ENCODE assay signal across 1 cellular context in genomic region chr6:157976345-157977175, GRCh38.
TF ChIP-seq lines count a peak whose summit lies in the region.

No MANE protein-coding gene starts in this region.

TF ChIP-seq in HepG2, 621 proteins besides CTCF, POLR2A, EP300 and RAD21 (continued from another document and continues in another):
- TF ChIP-seq ZFP91 (CRISPR knock-in tag; IDR thresholded peaks at IDR 0.05; ENCODE audit: borderline replicate concordance) (no peak; the same call in 1 of the 2 replicates), PAWR (CRISPR knock-in tag; IDR thresholded peaks at IDR 0.05; ENCODE audit: borderline replicate concordance) (no peak), UBTF (CRISPR knock-in tag; IDR thresholded peaks at IDR 0.05) (peak; percentile 77), KDM2A (CRISPR knock-in tag; IDR thresholded peaks at IDR 0.05; ENCODE audit: borderline replicate concordance, low read depth) (no peak; the same call in 1 of the 2 replicates), SMAD1 (CRISPR knock-in tag; IDR thresholded peaks at IDR 0.05; ENCODE audit: borderline replicate concordance, low read depth) (peak; percentile 67; the same call in 1 of the 2 replicates), GPN1 (CRISPR knock-in tag; IDR thresholded peaks at IDR 0.05; ENCODE audit: borderline replicate concordance) (no peak), HNF1A (IDR thresholded peaks at IDR 0.05; ENCODE audit: low read depth) (no peak), HNF1A (CRISPR knock-in tag; IDR thresholded peaks at IDR 0.05; ENCODE audit: borderline replicate concordance) (0 out of 2 replicates have a peak, but pooled peaks have one; percentile 41), ZNF703 (CRISPR knock-in tag; IDR thresholded peaks at IDR 0.05; ENCODE audit: borderline replicate concordance) (no peak), NFE2L1 (CRISPR knock-in tag; IDR thresholded peaks at IDR 0.05; ENCODE audit: borderline replicate concordance) (peak; percentile 23; the same call in 1 of the 2 replicates), NFKB2 (CRISPR knock-in tag; IDR thresholded peaks at IDR 0.05; ENCODE audit: borderline replicate concordance) (peak; percentile 30; the same call in 1 of the 2 replicates), IKZF5 (CRISPR knock-in tag; IDR thresholded peaks at IDR 0.05) (0 out of 2 replicates have a peak, but pooled peaks have one; percentile 13), NR1H2 (CRISPR knock-in tag; IDR thresholded peaks at IDR 0.05; ENCODE audit: borderline replicate concordance, low read depth) (no peak), ZNF775 (CRISPR knock-in tag; IDR thresholded peaks at IDR 0.05; ENCODE audit: borderline replicate concordance) (no peak), JUNB (CRISPR knock-in tag; IDR thresholded peaks at IDR 0.05; ENCODE audit: borderline replicate concordance) (no peak), ZNF746 (CRISPR knock-in tag; IDR thresholded peaks at IDR 0.05) (no peak), ELF1 (CRISPR knock-in tag; IDR thresholded peaks at IDR 0.05) (no peak), KLF6 (CRISPR knock-in tag; IDR thresholded peaks at IDR 0.05) (no peak), CAMTA2 (CRISPR knock-in tag; IDR thresholded peaks at IDR 0.05; ENCODE audit: borderline replicate concordance) (no peak), ZNF264 (CRISPR knock-in tag; IDR thresholded peaks at IDR 0.05) (no peak), MAX (IDR thresholded peaks at IDR 0.05) (no peak), MXD4 (CRISPR knock-in tag; IDR thresholded peaks at IDR 0.05) (no peak), AFF4 (CRISPR knock-in tag; IDR thresholded peaks at IDR 0.05) (no peak), MTA3 (CRISPR knock-in tag; IDR thresholded peaks at IDR 0.05) (no peak), ZNF225 (CRISPR knock-in tag; IDR thresholded peaks at IDR 0.05) (0 out of 2 replicates have a peak, but pooled peaks have one; percentile 56), POLR2G (IDR thresholded peaks at IDR 0.05; ENCODE audit: low read depth, low read length) (no peak), MEF2D (CRISPR knock-in tag; IDR thresholded peaks at IDR 0.05) (no peak), E2F2 (CRISPR knock-in tag; IDR thresholded peaks at IDR 0.05; ENCODE audit: borderline replicate concordance) (no peak), KDM6A (CRISPR knock-in tag; IDR thresholded peaks at IDR 0.05; ENCODE audit: low read depth) (no peak), HDAC1 (CRISPR knock-in tag; IDR thresholded peaks at IDR 0.05) (peak; percentile 28; the same call in 1 of the 2 replicates), ZNF619 (CRISPR knock-in tag; IDR thresholded peaks at IDR 0.05) (no peak), ELF4 (CRISPR knock-in tag; IDR thresholded peaks at IDR 0.05; ENCODE audit: borderline replicate concordance) (no peak), ZNF550 (CRISPR knock-in tag; IDR thresholded peaks at IDR 0.05; ENCODE audit: borderline replicate concordance) (peak; percentile 58), HBP1 (CRISPR knock-in tag; IDR thresholded peaks at IDR 0.05; ENCODE audit: low read depth) (no peak), BORCS8-MEF2B (CRISPR knock-in tag; IDR thresholded peaks at IDR 0.05) (no peak), XRCC5 (optimal IDR thresholded peaks at IDR 0.05; ENCODE audit: low read length) (peak; percentile 45), ZSCAN21 (CRISPR knock-in tag; IDR thresholded peaks at IDR 0.05; ENCODE audit: borderline replicate concordance) (0 out of 2 replicates have a peak, but pooled peaks have one; percentile 31), AHR (CRISPR knock-in tag; IDR thresholded peaks at IDR 0.05) (0 out of 2 replicates have a peak, but pooled peaks have one; percentile 23), ZNF260 (CRISPR knock-in tag; IDR thresholded peaks at IDR 0.05; ENCODE audit: borderline replicate concordance, low read depth) (no peak), ZNF792 (CRISPR knock-in tag; IDR thresholded peaks at IDR 0.05) (no peak), GFI1 (CRISPR knock-in tag; IDR thresholded peaks at IDR 0.05; ENCODE audit: borderline replicate concordance) (peak; percentile 93), ZFP36L1 (CRISPR knock-in tag; IDR thresholded peaks at IDR 0.05) (0 out of 2 replicates have a peak, but pooled peaks have one; percentile 22), ZNF780A (CRISPR knock-in tag; IDR thresholded peaks at IDR 0.05) (no peak), ZFP41 (CRISPR knock-in tag; IDR thresholded peaks at IDR 0.05; ENCODE audit: borderline replicate concordance) (no peak), MXI1 (IDR thresholded peaks at IDR 0.05; ENCODE audit: borderline replicate concordance, low read depth, low read length) (no peak), MNT (IDR thresholded peaks at IDR 0.05) (no peak), SALL1 (CRISPR knock-in tag; IDR thresholded peaks at IDR 0.05) (peak; percentile 33; the same call in 1 of the 2 replicates)
